8 cellular contexts compared by ENCODE assay signal in the genomic region with DNA sequence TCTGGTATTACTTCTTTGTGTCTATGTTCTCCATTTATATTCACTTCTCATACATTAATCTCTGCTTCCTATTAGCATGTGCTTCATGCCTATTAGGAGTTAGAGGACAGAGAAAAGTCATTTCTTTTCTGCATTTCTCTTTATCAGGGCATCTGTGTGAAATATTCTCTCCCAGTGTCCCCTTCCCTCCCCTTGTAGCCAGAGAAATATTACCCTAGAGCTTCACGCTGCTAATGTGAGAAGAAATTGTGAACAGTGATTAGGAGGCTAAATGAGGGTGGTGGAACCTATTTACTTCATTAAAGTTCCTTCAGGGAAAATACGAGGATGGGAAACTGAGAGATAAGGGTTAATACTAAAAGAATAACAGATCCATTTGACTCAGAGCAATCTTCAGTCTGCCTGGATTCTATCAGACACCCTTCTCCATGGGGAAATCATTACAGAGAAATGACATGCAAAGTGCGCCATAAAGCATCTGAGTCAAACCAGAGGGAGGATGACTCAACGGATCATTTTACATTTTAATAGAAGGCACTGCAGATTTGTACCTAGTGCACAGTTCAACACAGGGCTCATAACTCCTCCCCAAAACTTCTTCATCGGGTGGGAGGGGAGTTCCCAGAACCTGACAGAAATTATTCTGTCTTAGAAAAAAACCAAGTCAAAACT.
DNase-seq lines count a peak whose midpoint lies in the region; ATAC-seq lines count a peak whose summit lies in the region.

No MANE protein-coding gene starts in this region.

- H3K9ac ChIP-seq in adipocyte (ENCODE audit: low read length) = peak overlapping the region; percentile 30

- no peak overlapping the region for H3K4me3 ChIP-seq in CD4-positive, CD25-positive, alpha-beta regulatory T cell (ENCODE audit: low read depth, low read length)
- peak overlapping the region; percentile 55 for H3K4me3 ChIP-seq in adipocyte (ENCODE audit: low read length)

- H3K27ac Mint-ChIP-seq in CD4-positive, CD25-positive, alpha-beta regulatory T cell = peak overlapping the region; percentile 1 to 67 (median 27)

- H3K9me3 Mint-ChIP-seq in CD4-positive, CD25-positive, alpha-beta regulatory T cell = peaks cover 0 to 3% (median 0%) of the 10 kb centered on the region in 7 donors

- no peaks in the 10 kb centered on the region for H3K9me3 ChIP-seq in CD4-positive, CD25-positive, alpha-beta regulatory T cell (ENCODE audit: control insufficient read depth in 2 of 2, low read length in 2 of 2)
- no peaks in the 10 kb centered on the region for H3K9me3 ChIP-seq in adipocyte (ENCODE audit: control insufficient read depth, low read length)

- peaks cover 16 to 74% (median 33%) of the 10 kb centered on the region in 4 donors for H3K4me1 Mint-ChIP-seq in CD4-positive, CD25-positive, alpha-beta regulatory T cell

- H3K4me1 ChIP-seq in CD4-positive, CD25-positive, alpha-beta regulatory T cell (ENCODE audit: control insufficient read depth, insufficient read depth, low read length, poor library complexity, severe bottlenecking) = peaks cover 18% of the 10 kb centered on the region
- peaks cover 22% of the 10 kb centered on the region for H3K4me1 ChIP-seq in adipocyte (ENCODE audit: control insufficient read depth, insufficient read depth, low read length)

- H3K27me3 ChIP-seq in CD4-positive, CD25-positive, alpha-beta regulatory T cell (ENCODE audit: control insufficient read depth, insufficient read depth, low read length) = no peaks in the 10 kb centered on the region
- H3K27me3 ChIP-seq in adipocyte (replicated peaks; ENCODE audit: control insufficient read depth, insufficient read depth, low read length) = no peaks in the 10 kb centered on the region

- peak in 1 of 3 donors; percentile 75 for DNase-seq in CD4-positive, CD25-positive, alpha-beta regulatory T cell
- peak; percentile 30 for DNase-seq in MV-4-11 (lab: John Stamatoyannopoulos, UW)
- peak; percentile 73 for DNase-seq in adipocyte (ENCODE audit: low read depth)
- DNase-seq in non-pigmented ciliary epithelial cell (ENCODE audit: low read depth) = peak; percentile 73
- DNase-seq in GDM1 (lab: John Stamatoyannopoulos, UW) = no peak

- peaks cover 24% of the 10 kb centered on the region for H3K36me3 Mint-ChIP-seq in CD4-positive, CD25-positive, alpha-beta regulatory T cell

- H3K27ac ChIP-seq in CD4-positive, CD25-positive, alpha-beta regulatory T cell (ENCODE audit: insufficient read depth, low read length, poor library complexity, severe bottlenecking) = no peak overlapping the region

- ATAC-seq in CD4-positive, CD25-positive, alpha-beta regulatory T cell (ENCODE audit: low read depth in 2 of 2) = peak; percentile 83 to 84
- ATAC-seq in HG03432 (IDR thresholded peaks at IDR 0.05; ENCODE audit: unreplicated experiment) = no peak
- ATAC-seq in GM18511 (IDR thresholded peaks at IDR 0.05; ENCODE audit: unreplicated experiment) = no peak
- no peak for ATAC-seq in GM21619 (IDR thresholded peaks at IDR 0.05; ENCODE audit: unreplicated experiment)

- H3K27me3 Mint-ChIP-seq in CD4-positive, CD25-positive, alpha-beta regulatory T cell = peaks cover 4% of the 10 kb centered on the region

- no peaks in the 10 kb centered on the region for H3K36me3 ChIP-seq in CD4-positive, CD25-positive, alpha-beta regulatory T cell (ENCODE audit: control insufficient read depth, insufficient read depth, low read length)
- H3K36me3 ChIP-seq in adipocyte (ENCODE audit: control insufficient read depth, insufficient read depth, low read length, severe bottlenecking) = no peaks in the 10 kb centered on the region

- peak overlapping the region in 1 of 4 donors; percentile 7 for H3K4me3 Mint-ChIP-seq in CD4-positive, CD25-positive, alpha-beta regulatory T cell

Comparison
In these comparisons a context has a peak if more than half of its experiments do, and no peak if none do; other contexts are left out.
1. ATAC-seq: peak in CD4-positive, CD25-positive, alpha-beta regulatory T cell (2 of 2); none in HG03432 (single experiment), GM18511 (single experiment) and GM21619 (single experiment).